8 cellular contexts compared by ENCODE assay signal in the genomic region with DNA sequence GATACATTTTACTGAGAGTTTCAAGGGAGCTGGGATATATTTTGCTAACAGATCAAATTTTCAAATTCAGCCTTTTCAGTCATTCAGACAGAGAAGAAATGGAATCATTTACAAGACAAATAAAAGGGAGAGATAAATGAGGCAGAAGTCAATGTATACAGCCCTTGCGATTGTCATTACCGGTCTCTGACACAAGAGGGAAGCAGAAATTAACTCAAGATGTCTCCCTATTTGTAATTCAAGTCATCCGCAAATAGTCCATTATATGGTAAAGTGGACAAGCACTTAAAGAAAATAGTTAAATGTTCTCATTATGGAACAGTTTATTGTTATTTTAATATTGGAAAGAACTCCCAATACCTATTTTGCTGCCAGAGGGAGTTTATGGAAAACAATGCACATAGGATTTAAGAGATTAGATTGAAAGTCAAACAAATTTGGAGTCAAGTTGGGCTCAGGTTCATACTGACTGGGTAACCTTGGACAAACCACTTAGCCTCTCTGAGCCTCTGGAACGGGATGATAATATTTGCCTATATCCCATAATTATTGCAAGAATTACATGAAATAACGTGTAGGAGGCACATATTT.
DNase-seq lines count a peak whose midpoint lies in the region; ATAC-seq and TF ChIP-seq lines count a peak whose summit lies in the region.

No MANE protein-coding gene starts in this region.

- peaks cover 26% of the 10 kb centered on the region for H3K4me1 Mint-ChIP-seq in CD4-positive, alpha-beta T cell (ENCODE audit: low read depth)
- peaks cover 3 to 6% of the 10 kb centered on the region in 2 experiments; a peak in 2 of 4 replicates for H3K4me1 Mint-ChIP-seq in H9
- H3K4me1 Mint-ChIP-seq in activated T-cell treated with anti-CD3 and anti-CD28 coated beads, Interleukin-2, amount 50 U/mL, for 4 hours (ENCODE audit: low read depth), result peaks cover 15% of the 10 kb centered on the region

- no peak overlapping the region for H4K91ac ChIP-seq in H9 (ENCODE audit: insufficient read length, low read depth, low read length)

- H2AFZ ChIP-seq in H9 (ENCODE audit: low read length) (no peak overlapping the region), fibroblast of lung (ENCODE audit: low read length) (no peak overlapping the region)

- ATAC-seq in CD4-positive, alpha-beta T cell (ENCODE audit: poor library complexity), result peak; percentile 36
- ATAC-seq in RWPE2 (ENCODE audit: low read depth) (peak; percentile 54; the same call in 1 of the 3 replicates), HG02623 (IDR thresholded peaks at IDR 0.05; ENCODE audit: unreplicated experiment) (no peak)
- no peak for ATAC-seq in activated T-cell treated with anti-CD3 and anti-CD28 coated beads, Interleukin-2, amount 50 U/mL, for 4 hours

- no peak overlapping the region for H3K27ac ChIP-seq in CD4-positive, alpha-beta T cell (ENCODE audit: low read depth, low read length)
- H3K27ac ChIP-seq in H9 (ENCODE audit: insufficient read length, low read depth, low read length) (no peak overlapping the region), RWPE2 (ENCODE audit: poor library complexity, severe bottlenecking) (no peak overlapping the region), fibroblast of lung (ENCODE audit: insufficient read depth, low read length) (no peak overlapping the region)

- no peak overlapping the region for H2BK20ac ChIP-seq in H9 (ENCODE audit: low read depth, low read length, poor library complexity, severe bottlenecking)

- no peak overlapping the region for H2AK5ac ChIP-seq in H9 (ENCODE audit: insufficient read length, low read length)

- POLR2A ChIA-PET in CD4-positive, alpha-beta T cell (lab: Charles Lee), result no interaction called here

- no peak overlapping the region for H3K4me3 Mint-ChIP-seq in CD4-positive, alpha-beta T cell
- no peak overlapping the region for H3K4me3 Mint-ChIP-seq in H9
- H3K4me3 Mint-ChIP-seq in activated T-cell treated with anti-CD3 and anti-CD28 coated beads, Interleukin-2, amount 50 U/mL, for 4 hours, result no peak overlapping the region

- TF ChIP-seq CTCF in CD4-positive, alpha-beta T cell (IDR thresholded peaks at IDR 0.05), result peak; percentile 72
- TF ChIP-seq CTCF in H9 (conservative IDR thresholded peaks at IDR 0.05) (peak; percentile 86), RWPE2 (IDR thresholded peaks at IDR 0.05; ENCODE audit: poor library complexity, severe bottlenecking) (peak; percentile 91), fibroblast of lung (conservative IDR thresholded peaks at IDR 0.05 in 1 of 2, IDR thresholded peaks at IDR 0.05 in 1 of 2; ENCODE audit: low read depth in 1 of 2, low read length in 2 of 2) (peak; percentile 73 to 84)

- H3K36me3 ChIP-seq in RWPE2 (ENCODE audit: low read depth) (no peaks in the 10 kb centered on the region), fibroblast of lung (ENCODE audit: control insufficient read depth, insufficient read depth, low read length) (no peaks in the 10 kb centered on the region)

- CTCF ChIA-PET in CD4-positive, alpha-beta T cell (lab: Charles Lee), result interaction anchor here (0.7 to 1.5 kb wide), 5 partner anchors 9 to 263 kb away, joined by 3 to 4 read pairs (median 3); no protein-coding TSS in a partner anchor

- no peak overlapping the region for H3K4ac ChIP-seq in H9 (ENCODE audit: low read depth, low read length)

- no peaks in the 10 kb centered on the region for H3K9me3 Mint-ChIP-seq in CD4-positive, alpha-beta T cell
- 0 out of 5 replicates have a peak, but pooled peaks cover 0 to 2% of the 10 kb centered on the region in 2 experiments for H3K9me3 Mint-ChIP-seq in H9
- H3K9me3 Mint-ChIP-seq in activated T-cell treated with anti-CD3 and anti-CD28 coated beads, Interleukin-2, amount 50 U/mL, for 4 hours, result no peaks in the 10 kb centered on the region

- no peaks in the 10 kb centered on the region for H3K23me2 ChIP-seq in H9 (ENCODE audit: insufficient read length, low read depth, low read length, poor library complexity, severe bottlenecking)

- no peak overlapping the region for H2BK120ac ChIP-seq in H9 (ENCODE audit: low read depth, low read length, poor library complexity, severe bottlenecking)

- no peaks in the 10 kb centered on the region for H4K20me1 ChIP-seq in H9 (ENCODE audit: control insufficient read depth, insufficient read depth, insufficient read length)
- H4K20me1 ChIP-seq in fibroblast of lung (ENCODE audit: control insufficient read depth, extremely low read depth, insufficient read depth, low read length), result no peaks in the 10 kb centered on the region

- no peak overlapping the region for H2BK15ac ChIP-seq in H9 (ENCODE audit: low read depth, low read length)

- no peak overlapping the region for H2BK12ac ChIP-seq in H9 (ENCODE audit: insufficient read length, low read depth, low read length)

- no peak overlapping the region for H3K14ac ChIP-seq in H9 (ENCODE audit: insufficient read depth, low read length)

- no CpG with 5 or more reads among the region's 5 CpGs for WGBS in H9 (ENCODE audit: extremely low coverage, insufficient read length, low lambda C conversion rate)

- H3K79me1 ChIP-seq in H9 (ENCODE audit: insufficient read depth, low read depth, low read length, poor library complexity, severe bottlenecking), result no peaks in the 10 kb centered on the region

- no peak overlapping the region for H3K56ac ChIP-seq in H9 (ENCODE audit: insufficient read length, low read depth, low read length)

- no peaks in the 10 kb centered on the region for H3K27me3 Mint-ChIP-seq in CD4-positive, alpha-beta T cell
- no peaks in the 10 kb centered on the region; the same call in 1 of the 2 replicates for H3K27me3 Mint-ChIP-seq in H9 (ENCODE audit: low read depth)
- H3K27me3 Mint-ChIP-seq in activated T-cell treated with anti-CD3 and anti-CD28 coated beads, Interleukin-2, amount 50 U/mL, for 4 hours (ENCODE audit: low read depth), result no peaks in the 10 kb centered on the region

- no peak overlapping the region for H4K5ac ChIP-seq in H9 (ENCODE audit: insufficient read length, low read depth, low read length)

- no peaks in the 10 kb centered on the region for H3K9me3 ChIP-seq in CD4-positive, alpha-beta T cell (ENCODE audit: control insufficient read depth, low read length)
- H3K9me3 ChIP-seq in H9 (ENCODE audit: control insufficient read depth, low read depth, low read length), result no peaks in the 10 kb centered on the region
- H3K9me3 ChIP-seq in RWPE2 (ENCODE audit: severe bottlenecking), result no peaks in the 10 kb centered on the region
- no peaks in the 10 kb centered on the region for H3K9me3 ChIP-seq in fibroblast of lung (ENCODE audit: control insufficient read depth, insufficient read depth, low read depth, low read length)

- no peak overlapping the region for H3T11ph ChIP-seq in H9 (ENCODE audit: low read length)

- H3K4me3 ChIP-seq in RWPE2 (ENCODE audit: severe bottlenecking), result no peak overlapping the region
- no peak overlapping the region for H3K4me3 ChIP-seq in fibroblast of lung (replicated peaks in 1 of 4; ENCODE audit: control extremely low read depth in 1 of 4, insufficient read depth in 1 of 4, low read depth in 3 of 4, low read length in 4 of 4)

- DNase-seq in CD4-positive, alpha-beta T cell, result no peak
- DNase-seq in H9, result no peak
- no peak for DNase-seq in RWPE2 (ENCODE audit: low spot score)
- DNase-seq in fibroblast of lung (ENCODE audit: low read depth in 2 of 2), result peak; percentile 43 to 84
- peak; percentile 72 for DNase-seq in putamen (ENCODE audit: low spot score)
- DNase-seq in HuH-7.5 (ENCODE audit: low spot score), result no peak
- no peak for DNase-seq in activated T-cell treated with anti-CD3 and anti-CD28 coated beads, Interleukin-2, amount 50 U/mL, for 4 hours

- no peaks in the 10 kb centered on the region for H3K27me3 ChIP-seq in CD4-positive, alpha-beta T cell (ENCODE audit: control insufficient read depth, insufficient read depth, low read length)
- no peaks in the 10 kb centered on the region for H3K27me3 ChIP-seq in H9 (ENCODE audit: insufficient read depth, low read length)
- peaks cover 7% of the 10 kb centered on the region for H3K27me3 ChIP-seq in RWPE2 (ENCODE audit: insufficient read depth, poor library complexity, severe bottlenecking)
- no peaks in the 10 kb centered on the region for H3K27me3 ChIP-seq in fibroblast of lung (ENCODE audit: control insufficient read depth, insufficient read depth, low read length)

- H3K79me2 ChIP-seq in H9 (ENCODE audit: insufficient read depth, low read length) (no peaks in the 10 kb centered on the region), fibroblast of lung (ENCODE audit: control insufficient read depth, insufficient read depth, low read length) (no peaks in the 10 kb centered on the region)

- H3K27ac Mint-ChIP-seq in CD4-positive, alpha-beta T cell, result no peak overlapping the region
- no peak overlapping the region for H3K27ac Mint-ChIP-seq in H9

- H3K4me1 ChIP-seq in H9 (ENCODE audit: insufficient read depth, low read length), result no peaks in the 10 kb centered on the region
- H3K4me1 ChIP-seq in RWPE2 (ENCODE audit: insufficient read depth, poor library complexity, severe bottlenecking), result no peaks in the 10 kb centered on the region
- H3K4me1 ChIP-seq in fibroblast of lung (ENCODE audit: control insufficient read depth, extremely low read depth, insufficient read depth, low read length), result no peaks in the 10 kb centered on the region

- no peak overlapping the region for H2BK5ac ChIP-seq in H9 (ENCODE audit: insufficient read length, low read length)

- intact Hi-C loops in CD4-positive, alpha-beta T cell (cut with DNase I, micrococcal nuclease), result loop anchor here (1.0 to 10.0 kb wide), 6 partner anchors 87 to 748 kb away; partner anchors contain the start of genes PFKFB3 (in 1 of the 2) and PRKCQ (in 1 of the 2)

- H3K36me3 Mint-ChIP-seq in CD4-positive, alpha-beta T cell (ENCODE audit: low read depth), result no peaks in the 10 kb centered on the region
- H3K36me3 Mint-ChIP-seq in H9 (ENCODE audit: insufficient read depth in 1 of 3, low read depth in 3 of 3), result no peaks in the 10 kb centered on the region
- H3K36me3 Mint-ChIP-seq in activated T-cell treated with anti-CD3 and anti-CD28 coated beads, Interleukin-2, amount 50 U/mL, for 4 hours (ENCODE audit: insufficient read depth), result no peaks in the 10 kb centered on the region

- H3K9ac ChIP-seq in H9 (ENCODE audit: extremely low read depth, insufficient read length, low read length), result no peak overlapping the region
- H3K9ac ChIP-seq in fibroblast of lung (ENCODE audit: insufficient read depth, low read length), result no peak overlapping the region

- H4K8ac ChIP-seq in H9 (replicated peaks; ENCODE audit: insufficient read length, low read depth, low read length), result no peak overlapping the region

- H3K4me2 ChIP-seq in H9 (ENCODE audit: insufficient read depth, insufficient read length, low read length), result no peak overlapping the region
- H3K4me2 ChIP-seq in fibroblast of lung (ENCODE audit: extremely low read depth, insufficient read depth, low read length), result no peak overlapping the region

- H3K23ac ChIP-seq in H9 (ENCODE audit: insufficient read length, low read depth, low read length), result no peak overlapping the region

- no peak overlapping the region for H3K18ac ChIP-seq in H9 (ENCODE audit: insufficient read length, low read depth, low read length)

Comparison
In these comparisons a context has a peak if more than half of its experiments do, and no peak if none do; other contexts are left out.
1. ATAC-seq: peak in CD4-positive, alpha-beta T cell (single experiment) and RWPE2 (single experiment); none in activated T-cell treated with anti-CD3 and anti-CD28 coated beads, Interleukin-2, amount 50 U/mL, for 4 hours (0 of 2) and HG02623 (single experiment).
2. DNase-seq: peak in fibroblast of lung (2 of 2) and putamen (single experiment); none in CD4-positive, alpha-beta T cell (0 of 10), H9 (single experiment), RWPE2 (single experiment), HuH-7.5 (single experiment) and activated T-cell treated with anti-CD3 and anti-CD28 coated beads, Interleukin-2, amount 50 U/mL, for 4 hours (single experiment).
3. Peak in every context shown above with its lines, with median percentiles within 50 percentile points of each other: CTCF ChIP-seq.